Comparison of ENCODE assay signal across 19 cellular contexts in the genomic region with DNA sequence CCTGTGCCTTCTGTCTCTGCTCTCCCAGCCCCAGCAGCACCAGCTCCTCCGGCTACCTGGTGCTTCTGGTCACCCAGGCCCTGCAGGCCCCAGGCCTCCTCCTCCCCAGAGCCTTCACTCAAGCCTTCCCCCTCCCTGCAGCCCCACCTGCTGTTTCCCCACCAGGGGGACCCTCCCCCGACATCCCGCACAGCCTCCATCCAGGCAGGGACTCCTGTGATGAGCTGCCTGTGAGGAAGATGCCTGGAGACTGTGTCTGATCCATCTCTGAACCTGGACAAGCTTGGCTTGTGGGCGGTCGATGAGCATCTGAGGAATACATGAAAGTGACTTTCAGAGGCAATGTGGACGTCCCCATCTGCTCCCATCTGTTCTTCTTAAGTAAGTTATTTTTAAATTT. TPM values are rescaled to one million over a fixed set of nuclear protein-coding genes. Genes with fewer than 3 reads are reported as not detected.
"Had no signal": no experiment of that assay in that cellular context is flagged by ENCODE, and none has a peak within 500 bp of the region (broad histone marks: within the 10 kb centered on the region; RNA-seq: fewer than 3 reads in every experiment).

No MANE protein-coding gene starts in this region.

- H3K4me2 ChIP-seq: neural progenitor cell, smooth muscle cell had no signal

- H3K27ac ChIP-seq: neural progenitor cell, ovary had no signal

- H2AFZ ChIP-seq: neural progenitor cell had no signal

- H3K4me3 Mint-ChIP-seq: activated CD8-positive, alpha-beta memory T cell treated with anti-CD3 and anti-CD28 coated beads, Interleukin-2, amount 10 ng/mL, durations not matched to agents 7 days and 5 days; brain; neural progenitor cell; stimulated activated effector memory CD8-positive, alpha-beta T cell treated with anti-CD3 and anti-CD28 coated beads, Interleukin-12 subunit alpha, Interleukin-12 subunit beta, amount 100 ng/mL, for 72 hours; T-cell had no signal

- H3K27ac Mint-ChIP-seq: activated T-helper 17 cell treated with anti-CD3 and anti-CD28 coated beads, Interleukin-2, amount 50 U/mL, for 72 hours; neural progenitor cell; stimulated activated effector memory CD8-positive, alpha-beta T cell treated with anti-CD3 and anti-CD28 coated beads, Interleukin-12 subunit alpha, Interleukin-12 subunit beta, amount 100 ng/mL, for 72 hours had no signal

- ATAC-seq: activated CD8-positive, alpha-beta memory T cell treated with anti-CD3 and anti-CD28 coated beads, Interleukin-2, amount 10 ng/mL, durations not matched to agents 7 days and 5 days; activated T-helper 17 cell treated with anti-CD3 and anti-CD28 coated beads, Interleukin-2, amount 50 U/mL, for 72 hours; mucosa of descending colon; SK-N-SH treated with all-trans-retinoic acid at 6 μM for 48 hours; stimulated activated effector memory CD8-positive, alpha-beta T cell treated with anti-CD3 and anti-CD28 coated beads, Interleukin-12 subunit alpha, Interleukin-12 subunit beta, amount 100 ng/mL, for 72 hours; T-cell had no signal

- H3K9me3 Mint-ChIP-seq: activated T-helper 17 cell treated with anti-CD3 and anti-CD28 coated beads, Interleukin-2, amount 50 U/mL, for 72 hours; brain; naive B cell; neural progenitor cell; stimulated activated effector memory CD8-positive, alpha-beta T cell treated with anti-CD3 and anti-CD28 coated beads, Interleukin-12 subunit alpha, Interleukin-12 subunit beta, amount 100 ng/mL, for 72 hours; T-cell had no signal

- FAIRE-seq: colon, frontal cortex, keratinocyte had no signal

- H3K36me3 Mint-ChIP-seq: brain; naive B cell; neural progenitor cell; stimulated activated effector memory CD8-positive, alpha-beta T cell treated with anti-CD3 and anti-CD28 coated beads, Interleukin-12 subunit alpha, Interleukin-12 subunit beta, amount 100 ng/mL, for 72 hours; T-cell had no signal

- H3K4me1 ChIP-seq: neural progenitor cell had no signal

- H3K4me1 Mint-ChIP-seq: brain had no signal

- H3K4me3 ChIP-seq: mucosa of descending colon, neural progenitor cell, ovary, smooth muscle cell had no signal

- DNase-seq: activated CD4-positive, alpha-beta T cell treated with anti-CD3 and anti-CD28 coated beads for 1 hour; activated CD4-positive, alpha-beta T cell treated with anti-CD3 and anti-CD28 coated beads, Interleukin-2, amount 50 U/mL, for 4 hours; activated CD8-positive, alpha-beta memory T cell treated with anti-CD3 and anti-CD28 coated beads, Interleukin-2, amount 10 ng/mL, durations not matched to agents 7 days and 5 days; activated naive CD4-positive, alpha-beta T cell; central memory CD4-positive, alpha-beta T cell; mucosa of descending colon; naive B cell; ovary; stimulated activated CD4-positive, alpha-beta T cell treated with anti-CD3 and anti-CD28 coated beads, Interleukin-4, amount 100 ng/mL, for 1 hour; T-cell had no signal

- H3K27me3 ChIP-seq: ovary had no signal

- H3K9ac ChIP-seq: neural progenitor cell had no signal

- H3K36me3 ChIP-seq: neural progenitor cell, ovary had no signal

- H3K9me3 ChIP-seq: mucosa of descending colon, ovary had no signal

RNA-seq across cellular contexts. Expression of a gene that starts 45.0 kb away (rescaled TPM):
- total RNA-seq: activated CD8-positive, alpha-beta memory T cell treated with anti-CD3 and anti-CD28 coated beads, Interleukin-2, amount 10 ng/mL, durations not matched to agents 7 days and 5 days; activated T-helper 17 cell treated with anti-CD3 and anti-CD28 coated beads, Interleukin-2, amount 50 U/mL, for 72 hours; smooth muscle cell had no signal
- polyA plus RNA-seq: keratinocyte, smooth muscle cell had no signal
